In the genomic region with DNA sequence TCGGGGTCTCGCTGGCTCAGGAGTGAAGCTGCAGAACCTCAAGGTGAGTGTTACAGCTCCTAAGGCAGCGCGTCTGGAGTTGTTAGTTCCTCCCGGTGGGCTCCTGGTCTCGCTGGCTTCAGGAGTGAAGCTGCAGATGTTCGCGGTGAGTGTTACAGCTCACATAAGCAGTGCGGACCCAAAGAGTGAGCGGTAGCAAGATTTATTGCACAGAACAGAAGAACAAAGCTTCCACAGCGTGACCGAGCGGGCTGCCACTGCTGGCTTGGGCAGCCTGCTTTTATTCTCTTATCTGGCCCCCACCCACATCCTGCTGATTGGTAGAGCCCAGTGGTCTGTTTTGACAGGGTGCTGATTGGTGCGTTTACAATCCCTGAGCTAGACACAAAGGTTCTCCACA, we compare ENCODE assay signal across 11 cellular contexts. TPM values are rescaled to one million over a fixed set of nuclear protein-coding genes. Genes with fewer than 3 reads are reported as not detected.
DNase-seq lines count a peak whose midpoint lies in the region; ATAC-seq and TF ChIP-seq lines count a peak whose summit lies in the region.
"Not testable (repeated sequence)": the region's sequence is repeated elsewhere in the genome, so short reads cannot be mapped to it uniquely, and the experiment has no call there.
"Had no signal": no experiment of that assay in that cellular context is flagged by ENCODE, and none has a peak within 500 bp of the region (broad histone marks: within the 10 kb centered on the region; RNA-seq: fewer than 3 reads in every experiment).

No MANE protein-coding gene starts in this region.

- not testable (repeated sequence) for H3K9me3 ChIP-seq in CD8-positive, alpha-beta T cell (ENCODE audit: low read length); neuronal stem cell (replicated peaks in 1 of 2; ENCODE audit: control insufficient read depth in 2 of 2, insufficient read depth in 1 of 2, low read depth in 1 of 2, low read length in 2 of 2); uterus

- H3K4me1 Mint-ChIP-seq in CD8-positive, alpha-beta T cell (ENCODE audit: low read depth): peaks cover 65% of the 10 kb centered on the region
- H3K4me1 Mint-ChIP-seq in T-helper 2 cell treated with Interferon-gamma antibody and Interleukin-4, amounts not matched to agents 5 μg/mL and 100 μg/mL, for 36 hours (ENCODE audit: low read depth): peaks cover 56% of the 10 kb centered on the region
- H3K4me1 Mint-ChIP-seq in activated CD8-positive, alpha-beta T cell treated with anti-CD3 and anti-CD28 coated beads, Interleukin-2, amount 10 ng/mL, durations not matched to agents 7 days and 5 days (ENCODE audit: low read depth): peaks cover 65% of the 10 kb centered on the region
- H3K4me1 Mint-ChIP-seq in activated naive CD8-positive, alpha-beta T cell (ENCODE audit: low read depth): peaks cover 72% of the 10 kb centered on the region
- peaks cover 57 to 69% of the 10 kb centered on the region in 2 donors for H3K4me1 Mint-ChIP-seq in immature natural killer cell

- not testable (repeated sequence) for ATAC-seq in CD8-positive, alpha-beta T cell; activated CD8-positive, alpha-beta T cell treated with anti-CD3 and anti-CD28 coated beads, Interleukin-2, amount 10 ng/mL, durations not matched to agents 7 days and 5 days

- not testable (repeated sequence) for H3K4me3 ChIP-seq in CD8-positive, alpha-beta T cell (ENCODE audit: low read depth, low read length); neuronal stem cell (ENCODE audit: low read length in 2 of 2); uterus

- peak overlapping the region; percentile 35 for H2AFZ ChIP-seq in neuronal stem cell (ENCODE audit: low read length)

- H4K91ac ChIP-seq in neuronal stem cell (ENCODE audit: low read depth, low read length, poor library complexity): not testable (repeated sequence)

- H2BK12ac ChIP-seq in neuronal stem cell (ENCODE audit: low read length): not testable (repeated sequence)

- H3K23ac ChIP-seq in neuronal stem cell (ENCODE audit: low read depth, low read length, poor library complexity): not testable (repeated sequence)

- H2AK5ac ChIP-seq in neuronal stem cell (ENCODE audit: low read depth, low read length): not testable (repeated sequence)

- POLR2A ChIA-PET in CD8-positive, alpha-beta T cell (lab: Charles Lee): not testable (repeated sequence)
- POLR2A ChIA-PET in activated CD8-positive, alpha-beta T cell treated with anti-CD3 and anti-CD28 coated beads, Interleukin-2, amount 10 ng/mL, durations not matched to agents 7 days and 5 days (lab: Charles Lee): interaction anchor here (0.7 to 1.2 kb wide), 3 partner anchors 13 to 69 kb away, joined by 3 to 5 read pairs (median 4); a partner anchor contains a TSS

- intact Hi-C loops in CD8-positive, alpha-beta T cell (cut with DNase I, micrococcal nuclease): loop anchor here in 1 of 2 experiments (10.0 kb wide), 1 partner anchor 1044 kb away; a partner anchor contains a TSS
- intact Hi-C loops in uterus (cut with DNase I; ENCODE audit: low total_unique reads): not testable (repeated sequence)

- CTCF ChIA-PET in CD8-positive, alpha-beta T cell (lab: Charles Lee): interaction anchor here (0.7 to 1.3 kb wide), 3 partner anchors 11 to 104 kb away, joined by 3 to 4 read pairs (median 3); no protein-coding TSS in a partner anchor
- CTCF ChIA-PET in activated CD8-positive, alpha-beta T cell treated with anti-CD3 and anti-CD28 coated beads, Interleukin-2, amount 10 ng/mL, durations not matched to agents 7 days and 5 days (lab: Charles Lee): interaction anchor here (1.1 to 4.6 kb wide), 3 partner anchors 9 to 59 kb away, joined by 3 to 45 read pairs (median 5); no protein-coding TSS in a partner anchor

- not testable (repeated sequence) for H3K27me3 ChIP-seq in CD8-positive, alpha-beta T cell (ENCODE audit: insufficient read depth, low read length); neuronal stem cell (ENCODE audit: control insufficient read depth in 3 of 3, insufficient read depth in 3 of 3, low read depth in 1 of 3, low read length in 3 of 3); uterus

- not testable (repeated sequence) for H3K27ac ChIP-seq in CD8-positive, alpha-beta T cell (ENCODE audit: low read depth, low read length); neuronal stem cell (replicated peaks; ENCODE audit: low read length)
- peak overlapping the region; percentile 68 to 71 for H3K27ac ChIP-seq in uterus

- not testable (repeated sequence) for H3K4me2 ChIP-seq in neuronal stem cell (ENCODE audit: insufficient read depth, low read length, poor library complexity, severe bottlenecking)

- not testable (repeated sequence) for H3K27me3 Mint-ChIP-seq in CD8-positive, alpha-beta T cell (ENCODE audit: low read depth); T-helper 2 cell treated with Interferon-gamma antibody and Interleukin-4, amounts not matched to agents 5 μg/mL and 100 μg/mL, for 36 hours (ENCODE audit: low read depth); activated CD8-positive, alpha-beta T cell treated with anti-CD3 and anti-CD28 coated beads, Interleukin-2, amount 10 ng/mL, durations not matched to agents 7 days and 5 days (ENCODE audit: low read depth); activated naive CD8-positive, alpha-beta T cell; immature natural killer cell (ENCODE audit: low read depth in 3 of 3)

- H3K4me3 Mint-ChIP-seq in CD8-positive, alpha-beta T cell: peak overlapping the region; percentile 45
- peak overlapping the region; percentile 60 for H3K4me3 Mint-ChIP-seq in T-helper 2 cell treated with Interferon-gamma antibody and Interleukin-4, amounts not matched to agents 5 μg/mL and 100 μg/mL, for 36 hours
- H3K4me3 Mint-ChIP-seq in activated CD8-positive, alpha-beta T cell treated with anti-CD3 and anti-CD28 coated beads, Interleukin-2, amount 10 ng/mL, durations not matched to agents 7 days and 5 days: peak overlapping the region; percentile 36
- peak overlapping the region; percentile 20 for H3K4me3 Mint-ChIP-seq in activated naive CD8-positive, alpha-beta T cell
- peak overlapping the region in 1 of 5 donors; percentile 19 for H3K4me3 Mint-ChIP-seq in immature natural killer cell

- TF ChIP-seq CTCF in CD8-positive, alpha-beta T cell (IDR thresholded peaks at IDR 0.05); uterus (IDR thresholded peaks at IDR 0.05): not testable (repeated sequence)

- not testable (repeated sequence) for H3K14ac ChIP-seq in neuronal stem cell (ENCODE audit: low read length)

- not testable (repeated sequence) for H3K9me3 Mint-ChIP-seq in CD8-positive, alpha-beta T cell; activated naive CD8-positive, alpha-beta T cell (ENCODE audit: low read depth); immature natural killer cell
- peaks cover 17% of the 10 kb centered on the region for H3K9me3 Mint-ChIP-seq in T-helper 2 cell treated with Interferon-gamma antibody and Interleukin-4, amounts not matched to agents 5 μg/mL and 100 μg/mL, for 36 hours
- peaks cover 19% of the 10 kb centered on the region for H3K9me3 Mint-ChIP-seq in activated CD8-positive, alpha-beta T cell treated with anti-CD3 and anti-CD28 coated beads, Interleukin-2, amount 10 ng/mL, durations not matched to agents 7 days and 5 days (ENCODE audit: insufficient read depth)

- not testable (repeated sequence) for H2BK15ac ChIP-seq in neuronal stem cell (ENCODE audit: low read length)

- WGBS in neuronal stem cell (ENCODE audit: extremely low coverage in 2 of 2, insufficient read length in 2 of 2, insufficient replicate concordance in 1 of 2), 2 donors: no CpG with 5 or more reads among the region's 14 CpGs

- not testable (repeated sequence) for DNase-seq in CD8-positive, alpha-beta T cell; T-helper 2 cell treated with Interferon-gamma antibody and Interleukin-4, amounts not matched to agents 5 μg/mL and 100 μg/mL, for 36 hours (ENCODE audit: low spot score); activated CD8-positive, alpha-beta T cell treated with anti-CD3 and anti-CD28 coated beads, Interleukin-2, amount 10 ng/mL, durations not matched to agents 7 days and 5 days; immature natural killer cell; neuronal stem cell (ENCODE audit: low spot score); uterus
- peak; percentile 4 for DNase-seq in NCI-H146 (lab: John Stamatoyannopoulos, UW)

- H3K27ac Mint-ChIP-seq in CD8-positive, alpha-beta T cell: peak overlapping the region; percentile 80
- H3K27ac Mint-ChIP-seq in T-helper 2 cell treated with Interferon-gamma antibody and Interleukin-4, amounts not matched to agents 5 μg/mL and 100 μg/mL, for 36 hours: peak overlapping the region; percentile 71
- peak overlapping the region; percentile 85 for H3K27ac Mint-ChIP-seq in activated CD8-positive, alpha-beta T cell treated with anti-CD3 and anti-CD28 coated beads, Interleukin-2, amount 10 ng/mL, durations not matched to agents 7 days and 5 days
- peak overlapping the region; percentile 77 for H3K27ac Mint-ChIP-seq in activated naive CD8-positive, alpha-beta T cell
- peak overlapping the region in 5 of 6 donors; percentile 45 to 88 (median 78) for H3K27ac Mint-ChIP-seq in immature natural killer cell

- not testable (repeated sequence) for H3K36me3 Mint-ChIP-seq in CD8-positive, alpha-beta T cell; activated naive CD8-positive, alpha-beta T cell; immature natural killer cell
- peaks cover 15% of the 10 kb centered on the region for H3K36me3 Mint-ChIP-seq in T-helper 2 cell treated with Interferon-gamma antibody and Interleukin-4, amounts not matched to agents 5 μg/mL and 100 μg/mL, for 36 hours (ENCODE audit: low read depth)
- H3K36me3 Mint-ChIP-seq in activated CD8-positive, alpha-beta T cell treated with anti-CD3 and anti-CD28 coated beads, Interleukin-2, amount 10 ng/mL, durations not matched to agents 7 days and 5 days (ENCODE audit: low read depth): peaks cover 34% of the 10 kb centered on the region

- not testable (repeated sequence) for TF ChIP-seq POLR2A in uterus (IDR thresholded peaks at IDR 0.05)

- H3K4me1 ChIP-seq in CD8-positive, alpha-beta T cell (ENCODE audit: insufficient read depth, low read length): peaks cover 58% of the 10 kb centered on the region
- H3K4me1 ChIP-seq in neuronal stem cell (ENCODE audit: control insufficient read depth in 2 of 2, insufficient read depth in 1 of 2, low read depth in 1 of 2, low read length in 2 of 2): not testable (repeated sequence)
- peaks cover 0 to 10% of the 10 kb centered on the region in 2 donors for H3K4me1 ChIP-seq in uterus

- H2BK120ac ChIP-seq in neuronal stem cell (ENCODE audit: low read depth, low read length): not testable (repeated sequence)

- H2BK5ac ChIP-seq in neuronal stem cell (ENCODE audit: low read length): not testable (repeated sequence)

- H3K4ac ChIP-seq in neuronal stem cell (ENCODE audit: low read length): not testable (repeated sequence)

- H3K79me1 ChIP-seq in neuronal stem cell (ENCODE audit: low read depth, low read length): not testable (repeated sequence)

- not testable (repeated sequence) for H3K36me3 ChIP-seq in CD8-positive, alpha-beta T cell (ENCODE audit: insufficient read depth, low read length); neuronal stem cell (replicated peaks in 1 of 2; ENCODE audit: control insufficient read depth in 2 of 2, insufficient read depth in 2 of 2, low read length in 2 of 2); uterus

- H4K8ac ChIP-seq in neuronal stem cell (ENCODE audit: low read depth, low read length): not testable (repeated sequence)

- not testable (repeated sequence) for H3K9ac ChIP-seq in neuronal stem cell (ENCODE audit: low read depth, low read length, poor library complexity)

- not testable (repeated sequence) for H3K18ac ChIP-seq in neuronal stem cell (ENCODE audit: low read length)

RNA-seq across cellular contexts. Expression of a gene that starts 6.0 kb away (rescaled TPM):
- 1 to 10 TPM; 1.1 to 1.4 TPM for total RNA-seq in CD8-positive, alpha-beta T cell
- total RNA-seq in activated CD8-positive, alpha-beta T cell treated with anti-CD3 and anti-CD28 coated beads, Interleukin-2, amount 10 ng/mL, durations not matched to agents 7 days and 5 days: 1 to 10 TPM; 1.3 to 1.6 TPM
- polyA plus RNA-seq in immature natural killer cell: 1 to 10 TPM in 2 of 3 donors, not detected in 1; 1.2 to 3.5 TPM
- not detected for polyA plus RNA-seq in neuronal stem cell (2013, experiment 1 of 2)
- polyA plus RNA-seq in neuronal stem cell (2013, experiment 2 of 2): not detected
- total RNA-seq in uterus: 1 to 10 TPM in 1 of 4 donors, not detected in 3; 1.9 TPM
- total RNA-seq: A673, H1, HT-29 had no signal
- polyA plus RNA-seq: H1 had no signal

RNA-seq across cellular contexts. Expression of a gene that starts 21.8 kb away (rescaled TPM):
- total RNA-seq in CD8-positive, alpha-beta T cell: 100 to 1,000 TPM; 502 to 504 TPM
- total RNA-seq in activated CD8-positive, alpha-beta T cell treated with anti-CD3 and anti-CD28 coated beads, Interleukin-2, amount 10 ng/mL, durations not matched to agents 7 days and 5 days: 100 to 1,000 TPM; 115 to 116 TPM
- 100 to 1,000 TPM; 142 to 434 (median 240) TPM for polyA plus RNA-seq in immature natural killer cell
- polyA plus RNA-seq in neuronal stem cell (2013, experiment 1 of 2): not detected
- not detected for polyA plus RNA-seq in neuronal stem cell (2013, experiment 2 of 2)
- 10 to 100 TPM in 1 of 4 donors, 1 to 10 TPM in 2, under 1 TPM in 1; 0.88 to 10.2 (median 2.9) TPM for total RNA-seq in uterus
- total RNA-seq: A673, H1, HT-29 had no signal
- polyA plus RNA-seq: H1 had no signal

Comparison
In these comparisons a context has a peak if more than half of its experiments do, and no peak if none do; other contexts are left out.
1. RNA of a gene that starts 21.8 kb away (total RNA-seq): 502 to 504 TPM in CD8-positive, alpha-beta T cell and 115 to 116 TPM in activated CD8-positive, alpha-beta T cell treated with anti-CD3 and anti-CD28 coated beads, Interleukin-2, amount 10 ng/mL, durations not matched to agents 7 days and 5 days; 0.88 to 10.2 TPM in uterus; every median in the first group is over 10 times any median in the second.
2. Peak in every context shown above with its lines, with median percentiles within 50 percentile points of each other: H3K27ac Mint-ChIP-seq.